Comparison of ENCODE assay signal across 26 cellular contexts in the genomic region with DNA sequence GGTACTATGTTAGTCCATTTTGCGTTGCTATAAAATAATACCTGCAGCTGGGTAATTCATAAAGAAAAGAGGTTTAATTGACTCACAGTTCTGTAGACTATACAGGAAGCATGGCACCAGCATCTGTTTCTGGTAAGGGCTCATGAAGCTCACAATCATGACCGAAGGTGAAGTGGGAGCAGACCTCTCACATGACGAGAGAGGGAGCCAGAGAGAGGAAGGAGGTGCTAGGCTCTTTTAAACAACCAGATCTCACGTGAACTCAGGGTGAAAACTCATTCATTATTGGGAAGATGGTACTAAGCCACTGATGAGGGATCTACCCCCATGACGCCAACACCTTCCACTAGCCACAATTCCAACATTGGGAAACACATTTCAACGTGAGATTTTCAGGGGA.
"Had no signal": no experiment of that assay in that cellular context is flagged by ENCODE, and none has a peak within 500 bp of the region (broad histone marks: within the 10 kb centered on the region; RNA-seq: fewer than 3 reads in every experiment).

No MANE protein-coding gene starts in this region.

- H3K4me3 Mint-ChIP-seq: activated CD4-positive, alpha-beta T cell treated with anti-CD3 and anti-CD28 coated beads, Interleukin-2, amount 10 ng/mL, durations not matched to agents 7 days and 5 days; activated CD8-positive, alpha-beta memory T cell treated with anti-CD3 and anti-CD28 coated beads, Interleukin-2, amount 10 ng/mL, durations not matched to agents 7 days and 5 days; activated CD8-positive, alpha-beta T cell treated with anti-CD3 and anti-CD28 coated beads for 36 hours; activated naive CD4-positive, alpha-beta T cell treated with anti-CD3 and anti-CD28 coated beads, Interleukin-2, amount 50 U/mL, for 24 hours; brain; nephron; stimulated activated naive CD8-positive, alpha-beta T cell treated with anti-CD3 and anti-CD28 coated beads, Interleukin-15, Interleukin-2, amounts not matched to agents 100 ng/mL and 50 ng/mL, for 24 hours had no signal

- H3K4me1 Mint-ChIP-seq: activated CD4-positive, alpha-beta T cell treated with anti-CD3 and anti-CD28 coated beads, Interleukin-2, amount 10 ng/mL, durations not matched to agents 7 days and 5 days; activated CD8-positive, alpha-beta memory T cell treated with anti-CD3 and anti-CD28 coated beads, Interleukin-2, amount 10 ng/mL, durations not matched to agents 7 days and 5 days; activated naive CD4-positive, alpha-beta T cell treated with anti-CD3 and anti-CD28 coated beads, Interleukin-2, amount 50 U/mL, for 24 hours; nephron had no signal

- H3K9me3 ChIP-seq: esophagus muscularis mucosa, neutrophil, ovary, psoas muscle, thyroid gland, upper lobe of right lung had no signal

- H3K27ac Mint-ChIP-seq: activated CD4-positive, alpha-beta T cell treated with anti-CD3 and anti-CD28 coated beads, Interleukin-2, amount 10 ng/mL, durations not matched to agents 7 days and 5 days; activated CD8-positive, alpha-beta memory T cell treated with anti-CD3 and anti-CD28 coated beads, Interleukin-2, amount 10 ng/mL, durations not matched to agents 7 days and 5 days; activated CD8-positive, alpha-beta T cell treated with anti-CD3 and anti-CD28 coated beads for 36 hours; activated naive CD4-positive, alpha-beta T cell treated with anti-CD3 and anti-CD28 coated beads, Interleukin-2, amount 50 U/mL, for 24 hours; brain; nephron; stimulated activated naive CD8-positive, alpha-beta T cell treated with anti-CD3 and anti-CD28 coated beads, Interleukin-15, Interleukin-2, amounts not matched to agents 100 ng/mL and 50 ng/mL, for 24 hours had no signal

- H3K4me1 ChIP-seq: esophagus muscularis mucosa, psoas muscle, thyroid gland, upper lobe of right lung had no signal

- DNase-seq: activated CD4-positive, alpha-beta T cell treated with anti-CD3 and anti-CD28 coated beads, Interleukin-2, amount 10 ng/mL, durations not matched to agents 7 days and 5 days; activated CD8-positive, alpha-beta memory T cell treated with anti-CD3 and anti-CD28 coated beads, Interleukin-2, amount 10 ng/mL, durations not matched to agents 7 days and 5 days; activated CD8-positive, alpha-beta T cell treated with anti-CD3 and anti-CD28 coated beads for 36 hours; activated gamma-delta T cell; activated T-cell treated with anti-CD3 and anti-CD28 coated beads for 4 hours; dermis blood vessel endothelial cell; effector memory CD4-positive, alpha-beta T cell; glutamatergic neuron; hippocampal formation; left ventricle myocardium superior; midbrain; ovary; psoas muscle; right cardiac atrium; stimulated activated CD4-positive, alpha-beta T cell treated with anti-CD3 and anti-CD28 coated beads, Interleukin-1b, Interleukin-23, amount 100 ng/mL, for 48 hours; substantia nigra; thyroid gland; upper lobe of right lung had no signal

- H3K36me3 Mint-ChIP-seq: activated CD8-positive, alpha-beta memory T cell treated with anti-CD3 and anti-CD28 coated beads, Interleukin-2, amount 10 ng/mL, durations not matched to agents 7 days and 5 days; activated naive CD4-positive, alpha-beta T cell treated with anti-CD3 and anti-CD28 coated beads, Interleukin-2, amount 50 U/mL, for 24 hours; brain had no signal

- H3K36me3 ChIP-seq: esophagus muscularis mucosa, neutrophil, ovary, thyroid gland, upper lobe of right lung had no signal

- H3K27me3 ChIP-seq: esophagus muscularis mucosa, neutrophil, ovary, thyroid gland, upper lobe of right lung had no signal

- H3K9me3 Mint-ChIP-seq: activated CD8-positive, alpha-beta T cell treated with anti-CD3 and anti-CD28 coated beads for 36 hours; activated naive CD4-positive, alpha-beta T cell treated with anti-CD3 and anti-CD28 coated beads, Interleukin-2, amount 50 U/mL, for 24 hours had no signal

- ATAC-seq: activated CD4-positive, CD25-positive, alpha-beta regulatory T cell treated with anti-CD3 and anti-CD28 coated beads, Interleukin-2, amount 50 U/mL, for 24 hours; activated CD8-positive, alpha-beta memory T cell treated with anti-CD3 and anti-CD28 coated beads, Interleukin-2, amount 10 ng/mL, durations not matched to agents 7 days and 5 days; activated CD8-positive, alpha-beta T cell treated with anti-CD3 and anti-CD28 coated beads for 36 hours; left ventricle myocardium superior; psoas muscle; right cardiac atrium; upper lobe of right lung had no signal

- H3K4me3 ChIP-seq: esophagus muscularis mucosa, ovary, psoas muscle, skin epidermis, thyroid gland, upper lobe of right lung had no signal

- H3K27ac ChIP-seq: esophagus muscularis mucosa, neutrophil, ovary, psoas muscle, skin epidermis, thyroid gland, upper lobe of right lung had no signal
